Comparison of ENCODE assay signal across 9 cellular contexts in genomic region chr1:157969693-157970485, GRCh38. TPM values are rescaled to one million over a fixed set of nuclear protein-coding genes. Genes with fewer than 3 reads are reported as not detected.
A peak's percentile ranks its signal among the peaks of the same experiment; 100 is the strongest.
DNase-seq lines count a peak whose midpoint lies in the region; FAIRE-seq and TF ChIP-seq lines count a peak whose summit lies in the region.
"Had no signal": no experiment of that assay in that cellular context is flagged by ENCODE, and none has a peak within 500 bp of the region (broad histone marks: within the 10 kb centered on the region; RNA-seq: fewer than 3 reads in every experiment).

No MANE protein-coding gene starts in this region.

- intact Hi-C loops in PC-9 (cut with micrococcal nuclease; ENCODE audit: unreplicated experiment) (loop anchor here (1.0 to 10.0 kb wide), 5 partner anchors 22 to 1105 kb away; partner anchors contain the start of genes AIM2 and IFI16), posterior vena cava (cut with DNase I) (loop anchor here (5.0 to 10.0 kb wide), 2 partner anchors 152 to 1115 kb away; no protein-coding TSS in a partner anchor)

- no peaks in the 10 kb centered on the region for H3K36me3 ChIP-seq in PC-9 (ENCODE audit: low read depth)

- H3K4me1 ChIP-seq in PC-9 (replicated peaks; ENCODE audit: insufficient read depth) = no peaks in the 10 kb centered on the region

- no peaks in the 10 kb centered on the region for H3K36me3 Mint-ChIP-seq in osteocyte (ENCODE audit: unreplicated experiment)

- peaks cover 10% of the 10 kb centered on the region for H3K4me1 Mint-ChIP-seq in osteocyte (ENCODE audit: unreplicated experiment)

- no peak overlapping the region for H3K27ac Mint-ChIP-seq in osteocyte (ENCODE audit: unreplicated experiment)

- H2AFZ ChIP-seq in PC-9 = no peak overlapping the region

- POLR2A ChIA-PET in PC-9 (lab: Charles Lee; ENCODE audit: unreplicated experiment) = no interaction called here

- TF ChIP-seq CTCF in PC-9 (conservative IDR thresholded peaks at IDR 0.05) (peak; percentile 77), osteocyte (IDR thresholded peaks at IDR 0.05) (peak; percentile 87)

- no peaks in the 10 kb centered on the region for H3K9me3 ChIP-seq in PC-9 (ENCODE audit: insufficient read depth, low read depth)

- no peaks in the 10 kb centered on the region for H3K9me3 Mint-ChIP-seq in osteocyte (ENCODE audit: unreplicated experiment)

- peak; percentile 71 for FAIRE-seq in GM19239 (lab: Jason Lieb, UNC)
- FAIRE-seq: frontal cortex had no signal

- H3K27ac ChIP-seq in PC-9 = no peak overlapping the region

- H3K79me2 ChIP-seq in PC-9 (ENCODE audit: low read depth) = no peaks in the 10 kb centered on the region

- no peaks in the 10 kb centered on the region for H3F3A ChIP-seq in PC-9 (ENCODE audit: insufficient read depth, low read depth)

- DNase-seq in AG08395 (ENCODE audit: low spot score) (peak; percentile 84), GM19239 (ENCODE audit: insufficient read length, low spot score) (no peak), PC-9 (peak; percentile 45 to 49), erythroblast (lab: John Stamatoyannopoulos, UW) (peak; percentile 18 to 40), osteocyte (ENCODE audit: extremely low spot score, unreplicated experiment) (no peak), posterior vena cava (ENCODE audit: low spot score) (no peak), DMS79 treated with DMSO at 0.1 percent for 48 hours (lab: John Stamatoyannopoulos, UW) (no peak)
- DNase-seq in activated CD4-positive, alpha-beta T cell treated with anti-CD3 and anti-CD28 coated beads for 48 hours = no peak

- BruUV-seq in PC-9 (replicated peaks; lab: Mats Ljungman, UMichigan) = no TSS peak

- no peaks in the 10 kb centered on the region for H3K9me2 ChIP-seq in PC-9 (ENCODE audit: insufficient read depth)

- H4K20me1 ChIP-seq in PC-9 (ENCODE audit: insufficient read depth) = no peaks in the 10 kb centered on the region

- H3K27me3 ChIP-seq in PC-9 (ENCODE audit: insufficient read depth, low read depth) = peaks cover 22% of the 10 kb centered on the region; the same call in 1 of the 2 replicates

- no peak overlapping the region for H3K4me3 Mint-ChIP-seq in osteocyte (ENCODE audit: unreplicated experiment)

- CTCF ChIA-PET in PC-9 (lab: Charles Lee) = interaction anchor here (1.2 kb wide), 1 partner anchor 151 kb away, joined by 4 read pairs; no protein-coding TSS in a partner anchor

- no peak for TF ChIP-seq POLR2A in erythroblast (IDR thresholded peaks at IDR 0.05; ENCODE audit: low read length)

- H3K4me2 ChIP-seq in PC-9 = no peak overlapping the region

- H3K4me3 ChIP-seq in PC-9 = no peak overlapping the region

- H3K27me3 Mint-ChIP-seq in osteocyte (ENCODE audit: unreplicated experiment) = peaks cover 26% of the 10 kb centered on the region

RNA-seq across cellular contexts. Expression of gene KIRREL1, which starts 23.6 kb away (rescaled TPM):
- total RNA-seq in PC-9 (2021) = 25.8 and 30.7 TPM in 2 replicates
- total RNA-seq in osteocyte = 122 TPM in 2 replicates
- total RNA-seq in posterior vena cava = 10 to 100 TPM; 57.9 to 68.9 TPM

Comparison
In these comparisons a context has a peak if more than half of its experiments do, and no peak if none do; other contexts are left out.
1. DNase-seq: peak in AG08395 (single experiment), PC-9 (2 of 2) and erythroblast (2 of 2); none in GM19239 (single experiment), osteocyte (single experiment), posterior vena cava (single experiment), DMS79 treated with DMSO at 0.1 percent for 48 hours (single experiment) and activated CD4-positive, alpha-beta T cell treated with anti-CD3 and anti-CD28 coated beads for 48 hours (single experiment).